In genomic region chr21:15667824-15668223, GRCh38 we compare ENCODE assay signal across 22 cellular contexts.
A peak's percentile ranks its signal among the peaks of the same experiment; 100 is the strongest.
DNase-seq lines count a peak whose midpoint lies in the region; ATAC-seq and TF ChIP-seq lines count a peak whose summit lies in the region.
"Had no signal": no experiment of that assay in that cellular context is flagged by ENCODE, and none has a peak within 500 bp of the region (broad histone marks: within the 10 kb centered on the region; RNA-seq: fewer than 3 reads in every experiment).

No MANE protein-coding gene starts in this region.

- intact Hi-C loops in PC-9 (cut with micrococcal nuclease; ENCODE audit: unreplicated experiment) (loop anchor here (5.0 kb wide), 1 partner anchor 64 kb away; no protein-coding TSS in a partner anchor), psoas muscle (cut with DNase I) (no loop called here)

- no peaks in the 10 kb centered on the region for H3K27me3 ChIP-seq in PC-9 (ENCODE audit: insufficient read depth, low read depth)
- no peaks in the 10 kb centered on the region for H3K27me3 ChIP-seq in psoas muscle (ENCODE audit: insufficient read depth in 3 of 3, low read length in 2 of 3)
- H3K27me3 ChIP-seq: Peyer's patch, SJCRH30 had no signal

- H3F3A ChIP-seq in PC-9 (ENCODE audit: insufficient read depth, low read depth): no peaks in the 10 kb centered on the region

- ATAC-seq in psoas muscle: peak; percentile 80 to 96 (median 92)
- no peak for ATAC-seq in HG02852 (IDR thresholded peaks at IDR 0.05; ENCODE audit: unreplicated experiment)
- ATAC-seq: CD8-positive, alpha-beta T cell; GM23338 had no signal

- 0 out of 2 replicates have a peak overlapping the region, but pooled peaks have one; percentile 4 for H3K4me2 ChIP-seq in PC-9
- H3K4me2 ChIP-seq: GM23338 had no signal

- no peaks in the 10 kb centered on the region for H3K79me2 ChIP-seq in PC-9 (ENCODE audit: low read depth)

- no peaks in the 10 kb centered on the region for H3K9me3 ChIP-seq in PC-9 (ENCODE audit: insufficient read depth, low read depth)
- no peaks in the 10 kb centered on the region for H3K9me3 ChIP-seq in psoas muscle
- H3K9me3 ChIP-seq: Caco-2, Peyer's patch, SJCRH30 had no signal

- CTCF ChIA-PET in PC-9 (lab: Charles Lee): no interaction called here

- 44 to 51% (median 47%) methylated on average over 7 of the region's 7 CpGs for WGBS in psoas muscle, 3 donors

- POLR2A ChIA-PET in PC-9 (lab: Charles Lee; ENCODE audit: unreplicated experiment): interaction anchor here (0.5 kb wide), 1 partner anchor 63 kb away, joined by 6 read pairs; no protein-coding TSS in a partner anchor

- H2AFZ ChIP-seq in PC-9: no peak overlapping the region
- H2AFZ ChIP-seq: GM23338 had no signal

- H3K9me2 ChIP-seq in PC-9 (ENCODE audit: insufficient read depth): no peaks in the 10 kb centered on the region

- no TSS peak for BruUV-seq in PC-9 (replicated peaks; lab: Mats Ljungman, UMichigan)

- peaks cover 25% of the 10 kb centered on the region for H3K4me1 ChIP-seq in PC-9 (replicated peaks; ENCODE audit: insufficient read depth)
- peaks cover 3% of the 10 kb centered on the region for H3K4me1 ChIP-seq in psoas muscle
- H3K4me1 ChIP-seq: Peyer's patch, SJCRH30 had no signal

- DNase-seq in HCEC 1CT (peak; percentile 4), PC-9 (no peak), fibroblast of villous mesenchyme (ENCODE audit: low read depth) (peak; percentile 8), psoas muscle (no peak), NCI-H1694 (lab: John Stamatoyannopoulos, UW) (no peak), NCI-H1048 (lab: John Stamatoyannopoulos, UW) (no peak), SK-N-DZ (ENCODE audit: low spot score) (no peak)
- DNase-seq: Caco-2; CD8-positive, alpha-beta T cell; H9; HFFc6; Karpas-422; NCI-H1092 treated with DMSO at 0.1 percent for 48 hours; NCI-H1436 treated with DMSO at 0.1 percent for 48 hours; NCI-H1930; NCI-H2107; Peyer's patch; SJCRH30 had no signal

- H3K27ac ChIP-seq in PC-9 (no peak overlapping the region; the same call in 1 of the 2 replicates), psoas muscle (peak overlapping the region; percentile 42)
- H3K27ac ChIP-seq: C4-2B, HL-60, Peyer's patch, SJCRH30 had no signal

- no peak overlapping the region for H3K4me3 ChIP-seq in PC-9
- no peak overlapping the region for H3K4me3 ChIP-seq in fibroblast of villous mesenchyme (ENCODE audit: low read depth, low read length)
- H3K4me3 ChIP-seq in psoas muscle: peak overlapping the region; percentile 39
- H3K4me3 ChIP-seq: GM23338, Peyer's patch, SJCRH30 had no signal

- no peaks in the 10 kb centered on the region for H4K20me1 ChIP-seq in PC-9 (ENCODE audit: insufficient read depth)

- no peak for TF ChIP-seq CTCF in PC-9 (conservative IDR thresholded peaks at IDR 0.05)
- TF ChIP-seq CTCF in fibroblast of villous mesenchyme (IDR thresholded peaks at IDR 0.05; ENCODE audit: insufficient read depth, low read depth, low read length): no peak
- TF ChIP-seq CTCF in psoas muscle (IDR thresholded peaks at IDR 0.05): no peak

- H3K36me3 ChIP-seq in PC-9 (ENCODE audit: low read depth) (no peaks in the 10 kb centered on the region), psoas muscle (ENCODE audit: insufficient read depth in 1 of 2, low read depth in 1 of 2) (no peaks in the 10 kb centered on the region)
- H3K36me3 ChIP-seq: Peyer's patch, SJCRH30 had no signal

Comparison
In these comparisons a context has a peak if more than half of its experiments do, and no peak if none do; other contexts are left out.
1. DNase-seq: peak in HCEC 1CT (single experiment) and fibroblast of villous mesenchyme (single experiment); none in PC-9 (0 of 2), psoas muscle (0 of 2), NCI-H1694 (single experiment), NCI-H1048 (single experiment) and SK-N-DZ (single experiment).